Comparison of ENCODE assay signal across 8 cellular contexts in the genomic region with DNA sequence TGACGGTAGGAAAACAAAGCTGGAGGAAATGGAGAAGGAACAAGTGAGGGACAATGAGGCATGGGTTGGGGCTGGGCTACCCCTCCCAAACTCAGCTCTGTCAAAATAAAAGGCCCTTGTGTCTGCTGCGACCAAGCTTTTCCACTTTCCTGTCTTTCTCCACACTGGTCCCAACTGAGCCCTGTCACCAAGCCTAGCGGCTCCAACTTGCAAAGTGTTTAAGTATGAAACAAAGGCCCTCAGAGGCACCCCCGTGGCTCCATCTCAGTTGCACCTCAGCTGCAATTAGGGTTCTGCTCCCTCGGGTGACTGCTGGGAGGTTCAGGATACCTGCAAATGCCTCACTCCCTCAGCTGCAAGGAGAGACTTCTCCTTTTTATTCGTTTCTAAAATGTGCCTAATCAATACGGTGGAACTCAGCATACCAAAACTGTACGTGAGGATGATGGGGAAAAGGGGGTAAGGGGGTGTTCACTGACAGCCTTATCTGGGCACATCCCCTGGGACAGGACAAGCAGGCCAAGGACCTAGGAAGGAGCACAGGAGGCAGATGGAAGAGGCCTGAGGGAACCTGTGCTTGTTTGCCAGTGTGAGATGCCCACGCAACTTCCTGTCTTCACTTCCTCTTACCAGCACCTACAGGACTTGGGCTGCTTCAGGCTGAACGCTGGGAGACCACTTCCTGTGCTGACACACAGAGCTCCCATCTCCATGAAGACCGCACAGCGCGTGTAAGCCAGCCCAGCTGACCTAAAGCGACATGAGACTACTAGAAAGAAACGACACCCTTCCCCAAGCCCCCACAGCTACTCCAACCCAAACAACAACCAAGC. TPM values are rescaled to one million over a fixed set of nuclear protein-coding genes. Genes with fewer than 3 reads are reported as not detected.
DNase-seq lines count a peak whose midpoint lies in the region; ATAC-seq and TF ChIP-seq lines count a peak whose summit lies in the region.

No MANE protein-coding gene starts in this region.

- H3K4me1 Mint-ChIP-seq in activated T-helper 2 cell treated with anti-CD3 and anti-CD28 coated beads, Interferon-gamma antibody, Interleukin-2, Interleukin-4, amounts not matched to agents 10 μg/mL and 5 μg/mL and 100 μg/mL, durations not matched to agents 14 hours and 24 hours and 36 hours (ENCODE audit: low read depth), result peaks cover 67% of the 10 kb centered on the region

- H3K36me3 ChIP-seq in OCI-LY3 (replicated peaks; ENCODE audit: low read depth, low read length), result peaks cover 70% of the 10 kb centered on the region

- H3K27ac Mint-ChIP-seq in activated T-helper 2 cell treated with anti-CD3 and anti-CD28 coated beads, Interferon-gamma antibody, Interleukin-2, Interleukin-4, amounts not matched to agents 10 μg/mL and 5 μg/mL and 100 μg/mL, durations not matched to agents 14 hours and 24 hours and 36 hours, result peak overlapping the region; percentile 99

- peak overlapping the region; percentile 47 for H3K9ac ChIP-seq in OCI-LY3 (ENCODE audit: low read length)

- peak overlapping the region; percentile 65 for H3K4me2 ChIP-seq in OCI-LY3 (ENCODE audit: low read length)

- no peaks in the 10 kb centered on the region for H3K79me2 ChIP-seq in OCI-LY3 (ENCODE audit: low read length)

- no peak for TF ChIP-seq CTCF in OCI-LY3 (IDR thresholded peaks at IDR 0.05; ENCODE audit: low read depth, low read length)

- H3K27me3 Mint-ChIP-seq in activated T-helper 2 cell treated with anti-CD3 and anti-CD28 coated beads, Interferon-gamma antibody, Interleukin-2, Interleukin-4, amounts not matched to agents 10 μg/mL and 5 μg/mL and 100 μg/mL, durations not matched to agents 14 hours and 24 hours and 36 hours (ENCODE audit: low read depth), result no peaks in the 10 kb centered on the region

- intact Hi-C loops in activated T-helper 2 cell treated with anti-CD3 and anti-CD28 coated beads, Interferon-gamma antibody, Interleukin-2, Interleukin-4, amounts not matched to agents 10 μg/mL and 5 μg/mL and 100 μg/mL, durations not matched to agents 14 hours and 24 hours and 36 hours (cut with micrococcal nuclease), result loop anchor here (1.0 to 10.0 kb wide), 6 partner anchors 9 to 223 kb away; a partner anchor contains a TSS

- no peak overlapping the region for H2AFZ ChIP-seq in OCI-LY3 (ENCODE audit: low read depth, low read length)

- H3K9me3 ChIP-seq in OCI-LY3 (ENCODE audit: insufficient read depth, low read length), result no peaks in the 10 kb centered on the region

- H3K9me3 Mint-ChIP-seq in activated T-helper 2 cell treated with anti-CD3 and anti-CD28 coated beads, Interferon-gamma antibody, Interleukin-2, Interleukin-4, amounts not matched to agents 10 μg/mL and 5 μg/mL and 100 μg/mL, durations not matched to agents 14 hours and 24 hours and 36 hours, result no peaks in the 10 kb centered on the region

- H3K27ac ChIP-seq in OCI-LY3 (ENCODE audit: low read length), result peak overlapping the region; percentile 82
- peak overlapping the region; percentile 49 for H3K27ac ChIP-seq in layer of hippocampus (ENCODE audit: low read depth, low read length)

- in situ Hi-C loops in G401 (cut with HindIII; ENCODE audit: low sequenced_read_pairs), result no loop called here

- no peaks in the 10 kb centered on the region for H3K27me3 ChIP-seq in OCI-LY3 (ENCODE audit: low read depth, low read length)
- H3K27me3 ChIP-seq in layer of hippocampus (ENCODE audit: control insufficient read depth, insufficient read depth, low read length), result no peaks in the 10 kb centered on the region

- peak overlapping the region; percentile 33 for H3K4me3 ChIP-seq in OCI-LY3 (ENCODE audit: low read length)

- H3K36me3 Mint-ChIP-seq in activated T-helper 2 cell treated with anti-CD3 and anti-CD28 coated beads, Interferon-gamma antibody, Interleukin-2, Interleukin-4, amounts not matched to agents 10 μg/mL and 5 μg/mL and 100 μg/mL, durations not matched to agents 14 hours and 24 hours and 36 hours (ENCODE audit: low read depth), result peaks cover 90% of the 10 kb centered on the region

- H4K20me1 ChIP-seq in OCI-LY3 (ENCODE audit: insufficient read depth, low read length), result peaks cover 6% of the 10 kb centered on the region; the same call in 1 of the 2 replicates

- peaks cover 29% of the 10 kb centered on the region for H3K4me1 ChIP-seq in OCI-LY3 (ENCODE audit: low read length)

- H3K4me3 Mint-ChIP-seq in activated T-helper 2 cell treated with anti-CD3 and anti-CD28 coated beads, Interferon-gamma antibody, Interleukin-2, Interleukin-4, amounts not matched to agents 10 μg/mL and 5 μg/mL and 100 μg/mL, durations not matched to agents 14 hours and 24 hours and 36 hours (ENCODE audit: low read depth), result peak overlapping the region; percentile 75

- peak; percentile 97 for DNase-seq in GF-D8 (lab: John Stamatoyannopoulos, UW)
- DNase-seq in activated T-helper 2 cell treated with anti-CD3 and anti-CD28 coated beads, Interferon-gamma antibody, Interleukin-2, Interleukin-4, amounts not matched to agents 10 μg/mL and 5 μg/mL and 100 μg/mL, durations not matched to agents 14 hours and 24 hours and 36 hours (ENCODE audit: low spot score), result peak; percentile 83
- DNase-seq in stimulated activated CD8-positive, alpha-beta memory T cell treated with anti-CD3 and anti-CD28 coated beads, Interleukin-4, amount 100 ng/mL, for 48 hours, result peak; percentile 86
- DNase-seq in kidney glomerular epithelial cell (lab: John Stamatoyannopoulos, UW), result no peak
- DNase-seq in G401 (ENCODE audit: low spot score), result no peak

- peak; percentile 54 for ATAC-seq in HG02571 (IDR thresholded peaks at IDR 0.05; ENCODE audit: unreplicated experiment)

RNA-seq across cellular contexts. Expression of a gene that starts 8.9 kb away (rescaled TPM):
- total RNA-seq in activated T-helper 2 cell treated with anti-CD3 and anti-CD28 coated beads, Interferon-gamma antibody, Interleukin-2, Interleukin-4, amounts not matched to agents 10 μg/mL and 5 μg/mL and 100 μg/mL, durations not matched to agents 14 hours and 24 hours and 36 hours, result 38.7 and 40.7 TPM in 2 replicates
- total RNA-seq in G401 (2014; rRNA removed; shearing (Covaris generic)), result 7.6 and 9.3 TPM in 2 replicates

RNA-seq across cellular contexts. Expression of a gene that starts 9.8 kb away (rescaled TPM):
- total RNA-seq in activated T-helper 2 cell treated with anti-CD3 and anti-CD28 coated beads, Interferon-gamma antibody, Interleukin-2, Interleukin-4, amounts not matched to agents 10 μg/mL and 5 μg/mL and 100 μg/mL, durations not matched to agents 14 hours and 24 hours and 36 hours, result 30.9 and 37.4 TPM in 2 replicates
- total RNA-seq in G401 (2014; rRNA removed; shearing (Covaris generic)), result 0.25 TPM in 1 of 2 replicates, not detected in the other

RNA-seq across cellular contexts. Expression of a gene that starts 16.9 kb away (rescaled TPM):
- total RNA-seq in activated T-helper 2 cell treated with anti-CD3 and anti-CD28 coated beads, Interferon-gamma antibody, Interleukin-2, Interleukin-4, amounts not matched to agents 10 μg/mL and 5 μg/mL and 100 μg/mL, durations not matched to agents 14 hours and 24 hours and 36 hours, result 23.3 and 25.9 TPM in 2 replicates
- total RNA-seq in G401 (2014; rRNA removed; shearing (Covaris generic)), result not detected in 2 replicates

RNA-seq across cellular contexts. Expression of a gene that starts 31.4 kb away (rescaled TPM):
- 262 and 283 TPM in 2 replicates for total RNA-seq in activated T-helper 2 cell treated with anti-CD3 and anti-CD28 coated beads, Interferon-gamma antibody, Interleukin-2, Interleukin-4, amounts not matched to agents 10 μg/mL and 5 μg/mL and 100 μg/mL, durations not matched to agents 14 hours and 24 hours and 36 hours
- total RNA-seq in G401 (2014; rRNA removed; shearing (Covaris generic)), result 363 and 396 TPM in 2 replicates

RNA-seq across cellular contexts. Expression of a gene that starts 32.3 kb away (rescaled TPM):
- 114 and 120 TPM in 2 replicates for total RNA-seq in activated T-helper 2 cell treated with anti-CD3 and anti-CD28 coated beads, Interferon-gamma antibody, Interleukin-2, Interleukin-4, amounts not matched to agents 10 μg/mL and 5 μg/mL and 100 μg/mL, durations not matched to agents 14 hours and 24 hours and 36 hours
- total RNA-seq in G401 (2014; rRNA removed; shearing (Covaris generic)), result 86.1 and 102 TPM in 2 replicates

Comparison
In these comparisons a context has a peak if more than half of its experiments do, and no peak if none do; other contexts are left out.
1. DNase-seq: peak in GF-D8 (single experiment), activated T-helper 2 cell treated with anti-CD3 and anti-CD28 coated beads, Interferon-gamma antibody, Interleukin-2, Interleukin-4, amounts not matched to agents 10 μg/mL and 5 μg/mL and 100 μg/mL, durations not matched to agents 14 hours and 24 hours and 36 hours (single experiment) and stimulated activated CD8-positive, alpha-beta memory T cell treated with anti-CD3 and anti-CD28 coated beads, Interleukin-4, amount 100 ng/mL, for 48 hours (single experiment); none in kidney glomerular epithelial cell (single experiment) and G401 (single experiment).
2. RNA of a gene that starts 9.8 kb away (total RNA-seq): 30.9 to 37.4 TPM in activated T-helper 2 cell treated with anti-CD3 and anti-CD28 coated beads, Interferon-gamma antibody, Interleukin-2, Interleukin-4, amounts not matched to agents 10 μg/mL and 5 μg/mL and 100 μg/mL, durations not matched to agents 14 hours and 24 hours and 36 hours; 0.25 TPM in G401; every median in the first group is over 10 times any median in the second.
3. RNA of a gene that starts 16.9 kb away (total RNA-seq): 23.3 to 25.9 TPM in activated T-helper 2 cell treated with anti-CD3 and anti-CD28 coated beads, Interferon-gamma antibody, Interleukin-2, Interleukin-4, amounts not matched to agents 10 μg/mL and 5 μg/mL and 100 μg/mL, durations not matched to agents 14 hours and 24 hours and 36 hours; not detected in G401; every median in the first group is over 10 times any median in the second.